Comparison of ENCODE assay signal across 22 cellular contexts in the genomic region with DNA sequence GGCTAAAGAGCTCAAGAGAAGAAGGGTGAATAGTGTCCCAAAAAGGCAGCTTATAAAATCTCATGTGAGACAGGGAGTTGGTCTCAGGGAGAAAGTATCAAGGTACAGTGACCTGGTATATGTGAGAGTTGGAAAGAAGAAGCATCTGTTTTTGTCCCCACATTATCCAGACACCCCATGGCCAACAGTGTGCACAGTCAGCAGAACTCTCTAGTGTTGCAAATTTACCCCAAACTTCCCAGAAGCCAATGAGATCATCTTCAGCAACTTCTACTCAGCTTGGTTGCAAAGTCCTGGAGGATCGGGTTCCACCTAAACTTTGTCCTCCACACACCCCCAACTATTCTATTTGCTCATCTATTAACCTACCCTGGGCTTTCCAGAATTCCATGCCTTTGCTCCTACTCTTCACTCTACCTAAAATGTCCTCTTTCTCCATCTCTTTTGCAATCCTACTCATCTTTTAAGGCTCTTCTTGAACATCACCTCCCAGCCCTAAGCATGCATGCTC. TPM values are rescaled to one million over a fixed set of nuclear protein-coding genes. Genes with fewer than 3 reads are reported as not detected.
A peak's percentile ranks its signal among the peaks of the same experiment; 100 is the strongest.
DNase-seq lines count a peak whose midpoint lies in the region; ATAC-seq and TF ChIP-seq lines count a peak whose summit lies in the region.
"Had no signal": no experiment of that assay in that cellular context is flagged by ENCODE, and none has a peak within 500 bp of the region (broad histone marks: within the 10 kb centered on the region; RNA-seq: fewer than 3 reads in every experiment).

No MANE protein-coding gene starts in this region.

- in situ Hi-C loops in mammary epithelial cell (cut with MboI; ENCODE audit: low sequenced_read_pairs in 2 of 2): no loop called here

- no peaks in the 10 kb centered on the region for H4K20me1 ChIP-seq in mammary epithelial cell (ENCODE audit: insufficient read depth, low read length)

- no peak overlapping the region for H3K9ac ChIP-seq in mammary epithelial cell (ENCODE audit: insufficient read depth, low read length)

- H3K79me2 ChIP-seq in mammary epithelial cell (ENCODE audit: insufficient read depth, low read length): no peaks in the 10 kb centered on the region

- POLR2A ChIA-PET in MCF 10A (lab: Yijun Ruan, JAX): interaction anchor here (0.6 kb wide), 1 partner anchor 13 kb away, joined by 3 read pairs; no protein-coding TSS in a partner anchor

- dilution Hi-C loops in mammary epithelial cell (cut with HindIII; ENCODE audit: low sequenced_read_pairs): no loop called here

- no peak for ATAC-seq in HG02610 (IDR thresholded peaks at IDR 0.05; ENCODE audit: unreplicated experiment)
- ATAC-seq in activated CD8-positive, alpha-beta memory T cell treated with anti-CD3 and anti-CD28 coated beads, Interleukin-2, amount 10 ng/mL, durations not matched to agents 7 days and 5 days: no peak
- ATAC-seq: CD8-positive, alpha-beta T cell had no signal

- no peak overlapping the region for H3K4me3 ChIP-seq in mammary epithelial cell (replicated peaks in 1 of 3; ENCODE audit: insufficient read depth in 1 of 3, low read depth in 2 of 3, low read length in 3 of 3)
- no peak overlapping the region for H3K4me3 ChIP-seq in fibroblast of mammary gland (ENCODE audit: control insufficient read depth, low read depth, low read length)
- H3K4me3 ChIP-seq: SJSA1 had no signal

- BruUV-seq in MCF 10A (replicated peaks; lab: Mats Ljungman, UMichigan): no TSS peak
- BruUV-seq in mammary epithelial cell (replicated peaks; lab: Mats Ljungman, UMichigan): no TSS peak

- H3K9me3 ChIP-seq in mammary epithelial cell (replicated peaks; ENCODE audit: insufficient read depth, low read length): no peaks in the 10 kb centered on the region
- H3K9me3 ChIP-seq: SJSA1 had no signal

- no peaks in the 10 kb centered on the region for H3K27me3 Mint-ChIP-seq in MCF 10A (ENCODE audit: insufficient read depth, unreplicated experiment)
- no peaks in the 10 kb centered on the region for H3K27me3 Mint-ChIP-seq in nephron progenitor cell (ENCODE audit: low read depth, poor library complexity)
- H3K27me3 Mint-ChIP-seq in activated CD8-positive, alpha-beta memory T cell treated with anti-CD3 and anti-CD28 coated beads, Interleukin-2, amount 10 ng/mL, durations not matched to agents 7 days and 5 days: no peaks in the 10 kb centered on the region

- peaks cover 12% of the 10 kb centered on the region for H3K4me1 Mint-ChIP-seq in MCF 10A (ENCODE audit: insufficient read depth, unreplicated experiment)
- H3K4me1 Mint-ChIP-seq in nephron progenitor cell: no peaks in the 10 kb centered on the region
- H3K4me1 Mint-ChIP-seq in activated CD8-positive, alpha-beta memory T cell treated with anti-CD3 and anti-CD28 coated beads, Interleukin-2, amount 10 ng/mL, durations not matched to agents 7 days and 5 days: peaks cover 3% of the 10 kb centered on the region

- H3K27ac Mint-ChIP-seq in MCF 10A (ENCODE audit: low read depth, unreplicated experiment): peak overlapping the region; percentile 64
- peak overlapping the region; percentile 13 for H3K27ac Mint-ChIP-seq in nephron progenitor cell
- no peak overlapping the region for H3K27ac Mint-ChIP-seq in activated CD8-positive, alpha-beta memory T cell treated with anti-CD3 and anti-CD28 coated beads, Interleukin-2, amount 10 ng/mL, durations not matched to agents 7 days and 5 days
- H3K27ac Mint-ChIP-seq: CD8-positive, alpha-beta T cell had no signal

- CTCF ChIA-PET in MCF 10A (lab: Yijun Ruan, JAX) (no interaction called here), mammary epithelial cell (lab: Charles Lee; ENCODE audit: low non-redundant PET) (no interaction called here)
- CTCF ChIA-PET in activated CD8-positive, alpha-beta memory T cell treated with anti-CD3 and anti-CD28 coated beads, Interleukin-2, amount 10 ng/mL, durations not matched to agents 7 days and 5 days (lab: Charles Lee): no interaction called here

- peaks cover 22% of the 10 kb centered on the region for H3K36me3 ChIP-seq in mammary epithelial cell (ENCODE audit: insufficient read depth, low read length)

- WGBS in mammary epithelial cell (ENCODE audit: low coverage, missing lambda C conversion rate): 100% methylated on average over 1 of the region's 1 CpG

- H3K27ac ChIP-seq in mammary epithelial cell (ENCODE audit: insufficient read depth, low read depth, low read length): no peak overlapping the region
- H3K27ac ChIP-seq: HL-60, SJSA1 had no signal

- no peaks in the 10 kb centered on the region for H3K27me3 ChIP-seq in mammary epithelial cell (ENCODE audit: insufficient read depth, low read length)
- H3K27me3 ChIP-seq: SJSA1 had no signal

- intact Hi-C loops in MCF 10A (cut with micrococcal nuclease) (no loop called here), mammary epithelial cell (cut with micrococcal nuclease) (no loop called here)

- no peak overlapping the region for H3K4me2 ChIP-seq in mammary epithelial cell (ENCODE audit: insufficient read depth, low read depth, low read length)

- H3K36me3 Mint-ChIP-seq in MCF 10A (ENCODE audit: insufficient read depth, unreplicated experiment): peaks cover 94% of the 10 kb centered on the region
- H3K36me3 Mint-ChIP-seq in nephron progenitor cell (ENCODE audit: low read depth): peaks cover 68% of the 10 kb centered on the region
- H3K36me3 Mint-ChIP-seq in activated CD8-positive, alpha-beta memory T cell treated with anti-CD3 and anti-CD28 coated beads, Interleukin-2, amount 10 ng/mL, durations not matched to agents 7 days and 5 days: peaks cover 43% of the 10 kb centered on the region

- H2AFZ ChIP-seq in mammary epithelial cell (ENCODE audit: low read depth, low read length): no peak overlapping the region

- no peak overlapping the region for H3K4me3 Mint-ChIP-seq in MCF 10A (ENCODE audit: unreplicated experiment)
- H3K4me3 Mint-ChIP-seq in nephron progenitor cell: no peak overlapping the region
- H3K4me3 Mint-ChIP-seq in activated CD8-positive, alpha-beta memory T cell treated with anti-CD3 and anti-CD28 coated beads, Interleukin-2, amount 10 ng/mL, durations not matched to agents 7 days and 5 days: no peak overlapping the region
- H3K4me3 Mint-ChIP-seq: CD8-positive, alpha-beta T cell had no signal

- TF ChIP-seq CTCF in MCF 10A (IDR thresholded peaks at IDR 0.05; ENCODE audit: unreplicated experiment): no peak
- no peak for TF ChIP-seq CTCF in mammary epithelial cell (conservative IDR thresholded peaks at IDR 0.05 in 1 of 2, IDR thresholded peaks at IDR 0.05 in 1 of 2; ENCODE audit: extremely low read depth in 1 of 2, insufficient read depth in 1 of 2, low read depth in 1 of 2, low read length in 2 of 2)
- TF ChIP-seq CTCF in fibroblast of mammary gland (conservative IDR thresholded peaks at IDR 0.05; ENCODE audit: control insufficient read depth, insufficient read depth, low read depth, low read length): no peak
- TF ChIP-seq CTCF in nephron progenitor cell (IDR thresholded peaks at IDR 0.05): no peak

- no peaks in the 10 kb centered on the region for H3K9me3 Mint-ChIP-seq in MCF 10A (ENCODE audit: unreplicated experiment)
- H3K9me3 Mint-ChIP-seq in nephron progenitor cell: no peaks in the 10 kb centered on the region
- no peaks in the 10 kb centered on the region for H3K9me3 Mint-ChIP-seq in activated CD8-positive, alpha-beta memory T cell treated with anti-CD3 and anti-CD28 coated beads, Interleukin-2, amount 10 ng/mL, durations not matched to agents 7 days and 5 days (ENCODE audit: low read depth)
- H3K9me3 Mint-ChIP-seq: CD8-positive, alpha-beta T cell had no signal

- no peaks in the 10 kb centered on the region for H3K4me1 ChIP-seq in mammary epithelial cell (ENCODE audit: insufficient read depth, low read length)
- H3K4me1 ChIP-seq: SJSA1 had no signal

- DNase-seq in MCF 10A (ENCODE audit: unreplicated experiment): no peak
- no peak for DNase-seq in mammary epithelial cell
- DNase-seq in fibroblast of mammary gland (ENCODE audit: low read depth): peak; percentile 26
- no peak for DNase-seq in nephron progenitor cell
- no peak for DNase-seq in KG1 (lab: John Stamatoyannopoulos, UW)
- no peak for DNase-seq in activated CD8-positive, alpha-beta memory T cell treated with anti-CD3 and anti-CD28 coated beads, Interleukin-2, amount 10 ng/mL, durations not matched to agents 7 days and 5 days
- DNase-seq: 8988T; AML-193; C1 segment of cervical spinal cord; CD8-positive, alpha-beta T cell; DMS153; GOT3; HCEC 1CT; NCI-H1417; NCI-H1694 treated with DMSO at 0.1 percent for 48 hours; NCI-H2081 treated with DMSO at 0.1 percent for 48 hours; NCI-H2171 treated with DMSO at 0.1 percent for 48 hours; NCI-H524 treated with DMSO at 0.1 percent for 48 hours; NCI-H82 had no signal

RNA-seq across cellular contexts. Expression of gene RBSN, which starts 15.7 kb away (rescaled TPM):
- 37.7 and 39.6 TPM in 2 replicates for total RNA-seq in MCF 10A (2022)
- 10 to 100 TPM; 21.7 to 23.1 TPM for total RNA-seq in mammary epithelial cell
- polyA plus RNA-seq in mammary epithelial cell: 6.3 TPM
- 27.1 TPM for polyA minus RNA-seq in mammary epithelial cell
- total RNA-seq in activated CD8-positive, alpha-beta memory T cell treated with anti-CD3 and anti-CD28 coated beads, Interleukin-2, amount 10 ng/mL, durations not matched to agents 7 days and 5 days: 10 to 100 TPM; 15.7 to 21.8 TPM

RNA-seq across cellular contexts. Expression of gene MRPS25, which starts 18.1 kb away (rescaled TPM):
- 81.0 and 87.2 TPM in 2 replicates for total RNA-seq in MCF 10A (2022)
- total RNA-seq in mammary epithelial cell: 10 to 100 TPM; 15.2 to 62.5 TPM
- polyA plus RNA-seq in mammary epithelial cell: 45.6 TPM
- polyA minus RNA-seq in mammary epithelial cell: 18.6 TPM
- total RNA-seq in activated CD8-positive, alpha-beta memory T cell treated with anti-CD3 and anti-CD28 coated beads, Interleukin-2, amount 10 ng/mL, durations not matched to agents 7 days and 5 days: 10 to 100 TPM; 65.3 to 66.9 TPM
